ENCODE assay signal across 12 cellular contexts in the genomic region with DNA sequence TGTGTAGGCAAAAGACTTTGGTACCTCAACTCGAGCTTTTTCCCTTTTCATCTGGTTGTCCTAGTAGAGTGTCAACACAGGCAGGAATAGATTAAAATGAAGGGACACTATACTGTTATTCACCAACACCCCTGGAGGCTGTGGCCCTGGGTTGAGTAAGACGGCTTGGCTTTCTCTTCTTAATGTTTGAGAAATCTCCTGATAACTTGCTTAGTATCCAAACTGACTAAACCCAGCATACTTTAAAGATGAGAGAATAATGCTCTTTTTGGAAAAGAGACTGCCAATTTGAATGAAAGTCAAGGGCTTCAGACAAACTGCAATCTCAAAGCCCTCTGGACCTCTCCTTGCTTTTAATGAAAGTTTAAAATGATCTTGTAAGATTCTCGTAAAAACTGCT. TPM values are rescaled to one million over a fixed set of nuclear protein-coding genes. Genes with fewer than 3 reads are reported as not detected.
DNase-seq lines count a peak whose midpoint lies in the region; ATAC-seq lines count a peak whose summit lies in the region.
"Had no signal": no experiment of that assay in that cellular context is flagged by ENCODE, and none has a peak within 500 bp of the region (broad histone marks: within the 10 kb centered on the region; RNA-seq: fewer than 3 reads in every experiment).

No MANE protein-coding gene starts in this region.

- H3K9ac ChIP-seq in BLaER1, result no peak overlapping the region
- H3K9ac ChIP-seq in neuronal stem cell (ENCODE audit: low read depth, low read length, poor library complexity), result no peak overlapping the region
- H3K9ac ChIP-seq in Karpas-422 (ENCODE audit: low read length), result no peak overlapping the region

- DNase-seq in NCI-H226, result peak; percentile 33
- peak; percentile 79 for DNase-seq in fibroblast of gingiva (ENCODE audit: low read depth)
- no peak for DNase-seq in neuronal stem cell (ENCODE audit: low spot score)
- DNase-seq in Karpas-422, result no peak
- no peak for DNase-seq in SIG-M5 (lab: John Stamatoyannopoulos, UW)
- no peak for DNase-seq in NCI-H1436 (lab: John Stamatoyannopoulos, UW)
- DNase-seq: activated T-cell treated with anti-CD3 and anti-CD28 coated beads, Interleukin-2, amount 50 U/mL, for 24 hours; DMS153; testis had no signal

- H2BK5ac ChIP-seq in neuronal stem cell (ENCODE audit: low read length), result no peak overlapping the region

- no peak overlapping the region for H3K14ac ChIP-seq in neuronal stem cell (ENCODE audit: low read length)

- no peak overlapping the region for H3K18ac ChIP-seq in neuronal stem cell (ENCODE audit: low read length)

- no peak overlapping the region for H2BK12ac ChIP-seq in neuronal stem cell (ENCODE audit: low read length)

- H2AK5ac ChIP-seq in neuronal stem cell (ENCODE audit: low read depth, low read length), result no peak overlapping the region

- no peak overlapping the region for H4K8ac ChIP-seq in neuronal stem cell (ENCODE audit: low read depth, low read length)

- no peak overlapping the region for H2BK15ac ChIP-seq in neuronal stem cell (ENCODE audit: low read length)

- H4K20me1 ChIP-seq in BLaER1 (peaks cover 21% of the 10 kb centered on the region), Karpas-422 (ENCODE audit: insufficient read depth, low read depth, low read length) (peaks cover 11% of the 10 kb centered on the region)

- H3K79me1 ChIP-seq in neuronal stem cell (ENCODE audit: low read depth, low read length), result peaks cover 9% of the 10 kb centered on the region

- no peak for ATAC-seq in HG02642 (IDR thresholded peaks at IDR 0.05; ENCODE audit: poor library complexity, unreplicated experiment)

- no peak overlapping the region for H2BK120ac ChIP-seq in neuronal stem cell (ENCODE audit: low read depth, low read length)

- no peaks in the 10 kb centered on the region for H3K9me2 ChIP-seq in Karpas-422 (replicated peaks; ENCODE audit: insufficient read depth, low read length)

- H3K4me2 ChIP-seq in BLaER1 (peak overlapping the region; percentile 64), neuronal stem cell (ENCODE audit: insufficient read depth, low read length, poor library complexity, severe bottlenecking) (no peak overlapping the region), Karpas-422 (ENCODE audit: low read depth, low read length, poor library complexity, severe bottlenecking) (no peak overlapping the region)

- no peaks in the 10 kb centered on the region for H3K36me3 ChIP-seq in BLaER1
- H3K36me3 ChIP-seq in neuronal stem cell (replicated peaks in 1 of 2; ENCODE audit: control insufficient read depth in 2 of 2, insufficient read depth in 2 of 2, low read length in 2 of 2), result no peaks in the 10 kb centered on the region
- no peaks in the 10 kb centered on the region; the same call in 1 of the 2 replicates for H3K36me3 ChIP-seq in Karpas-422 (ENCODE audit: insufficient read depth, low read length)

- H3K9me3 ChIP-seq in BLaER1 (no peaks in the 10 kb centered on the region), neuronal stem cell (replicated peaks in 1 of 2; ENCODE audit: control insufficient read depth in 2 of 2, insufficient read depth in 1 of 2, low read depth in 1 of 2, low read length in 2 of 2) (no peaks in the 10 kb centered on the region), Karpas-422 (ENCODE audit: low read length) (no peaks in the 10 kb centered on the region)
- H3K9me3 ChIP-seq: testis had no signal

- H3K4me3 ChIP-seq in BLaER1 (no peak overlapping the region), neuronal stem cell (ENCODE audit: low read length in 2 of 2) (no peak overlapping the region), Karpas-422 (ENCODE audit: low read length) (no peak overlapping the region)
- H3K4me3 ChIP-seq: lung, testis had no signal

- H4K91ac ChIP-seq in neuronal stem cell (ENCODE audit: low read depth, low read length, poor library complexity), result no peak overlapping the region

- H3K27ac ChIP-seq in BLaER1, result no peak overlapping the region
- H3K27ac ChIP-seq in neuronal stem cell (replicated peaks; ENCODE audit: low read length), result no peak overlapping the region
- H3K27ac ChIP-seq in Karpas-422 (ENCODE audit: low read length), result no peak overlapping the region

- H3K79me2 ChIP-seq in Karpas-422 (ENCODE audit: low read length), result peaks cover 17% of the 10 kb centered on the region

- no peak overlapping the region for H3K23ac ChIP-seq in neuronal stem cell (ENCODE audit: low read depth, low read length, poor library complexity)

- H3K4ac ChIP-seq in neuronal stem cell (ENCODE audit: low read length), result no peak overlapping the region

- H2AFZ ChIP-seq in neuronal stem cell (ENCODE audit: low read length) (peak overlapping the region; percentile 46), Karpas-422 (ENCODE audit: low read length) (no peak overlapping the region)

- no CpG with 5 or more reads among the region's 3 CpGs for WGBS in neuronal stem cell (ENCODE audit: extremely low coverage in 2 of 2, insufficient read length in 2 of 2, insufficient replicate concordance in 1 of 2), 2 donors

- H3K27me3 ChIP-seq in BLaER1, result no peaks in the 10 kb centered on the region
- peaks cover 0 to 27% (median 0%) of the 10 kb centered on the region in 3 experiments for H3K27me3 ChIP-seq in neuronal stem cell (ENCODE audit: control insufficient read depth in 3 of 3, insufficient read depth in 3 of 3, low read depth in 1 of 3, low read length in 3 of 3)
- H3K27me3 ChIP-seq in Karpas-422 (ENCODE audit: low read length), result no peaks in the 10 kb centered on the region
- H3K27me3 ChIP-seq: testis had no signal

- H3K4me1 ChIP-seq in BLaER1 (peaks cover 34% of the 10 kb centered on the region), neuronal stem cell (ENCODE audit: control insufficient read depth in 2 of 2, insufficient read depth in 1 of 2, low read depth in 1 of 2, low read length in 2 of 2) (peaks cover 5 to 8% of the 10 kb centered on the region in 2 donors), Karpas-422 (ENCODE audit: low read length) (peaks cover 13% of the 10 kb centered on the region)

RNA-seq across cellular contexts. Expression of a gene that starts 2.6 kb away (rescaled TPM):
- polyA plus RNA-seq in neuronal stem cell (2013, experiment 1 of 2), result 6.5 TPM
- 6.8 TPM for polyA plus RNA-seq in neuronal stem cell (2013, experiment 2 of 2)
- total RNA-seq in Karpas-422 (2014; rRNA removed; shearing (Covaris generic); ENCODE audit: low replicate concordance), result 8.0 and 16.7 TPM in 2 replicates

Comparison
In these comparisons a context has a peak if more than half of its experiments do, and no peak if none do; other contexts are left out.
1. DNase-seq: peak in NCI-H226 (single experiment) and fibroblast of gingiva (single experiment); none in neuronal stem cell (single experiment), Karpas-422 (single experiment), SIG-M5 (single experiment) and NCI-H1436 (single experiment).